Comparison of ENCODE assay signal across 8 cellular contexts in genomic region chr2:112645396-112646101, GRCh38. TPM values are rescaled to one million over a fixed set of nuclear protein-coding genes. Genes with fewer than 3 reads are reported as not detected.
DNase-seq lines count a peak whose midpoint lies in the region; TF ChIP-seq lines count a peak whose summit lies in the region.

Gene SLC20A1 (plus strand): TSS chr2:112645939. CDS start chr2:112646829, 890 bp downstream.

- H3K27ac ChIP-seq in neural progenitor cell (peak within 1 kb of the TSS; percentile 42), subcutaneous abdominal adipose tissue (ENCODE audit: low read depth, low read length) (peak within 1 kb of the TSS; percentile 77)

- no peaks in the 10 kb centered on the region for H3K9me3 Mint-ChIP-seq in neural progenitor cell

- H3K4me1 ChIP-seq in neural progenitor cell, result peaks cover 26% of the 10 kb centered on the region
- H3K4me1 ChIP-seq in subcutaneous abdominal adipose tissue (ENCODE audit: control insufficient read depth in 5 of 5, insufficient read depth in 5 of 5, low read length in 5 of 5), result peaks cover 6 to 33% (median 26%) of the 10 kb centered on the region in 5 donors

- peak; percentile 93 for DNase-seq in G401 (ENCODE audit: low spot score)
- DNase-seq in H7, result peak; percentile 99
- peak; percentile 91 for DNase-seq in M059J (ENCODE audit: low read depth)
- DNase-seq in SIG-M5 (lab: John Stamatoyannopoulos, UW), result peak; percentile 62
- peak; percentile 98 for DNase-seq in activated gamma-delta T cell treated with Interleukin-2 at 50 U/mL for 16 hours
- peak; percentile 97 to 99 for DNase-seq in foreskin fibroblast
- peak; percentile 97 for DNase-seq in neural progenitor cell (ENCODE audit: low spot score)

- peaks cover 39% of the 10 kb centered on the region for H3K4me1 Mint-ChIP-seq in neural progenitor cell

- H3K79me2 ChIP-seq in neural progenitor cell (ENCODE audit: low read depth), result peaks cover 47% of the 10 kb centered on the region

- H3K36me3 Mint-ChIP-seq in neural progenitor cell, result peaks cover 21% of the 10 kb centered on the region

- H3K27ac Mint-ChIP-seq in neural progenitor cell, result no peak within 1 kb of the TSS

- TF ChIP-seq CTCF in foreskin fibroblast (IDR thresholded peaks at IDR 0.05; ENCODE audit: low read depth, low read length), result peak; percentile 30
- peak; percentile 72 for TF ChIP-seq CTCF in neural progenitor cell (IDR thresholded peaks at IDR 0.05)

- peak within 1 kb of the TSS; percentile 93 for H3K4me3 ChIP-seq in H7 (ENCODE audit: insufficient read depth, low read depth, low read length)
- peak within 1 kb of the TSS; percentile 76 to 87 for H3K4me3 ChIP-seq in foreskin fibroblast (ENCODE audit: low read depth in 1 of 2, low read length in 2 of 2)
- H3K4me3 ChIP-seq in neural progenitor cell, result peak within 1 kb of the TSS; percentile 91
- peak within 1 kb of the TSS; percentile 79 to 90 (median 81) for H3K4me3 ChIP-seq in subcutaneous abdominal adipose tissue (ENCODE audit: low read depth in 1 of 5, low read length in 5 of 5)

- peak within 1 kb of the TSS; percentile 81 for H3K4me2 ChIP-seq in neural progenitor cell

- H3K9me3 ChIP-seq in neural progenitor cell (ENCODE audit: low read depth) (no peaks in the 10 kb centered on the region), subcutaneous abdominal adipose tissue (ENCODE audit: control insufficient read depth in 5 of 5, low read length in 5 of 5) (no peaks in the 10 kb centered on the region)

- in situ Hi-C loops in G401 (cut with HindIII; ENCODE audit: low sequenced_read_pairs), result no loop called here

- H3K9ac ChIP-seq in neural progenitor cell, result peak within 1 kb of the TSS; percentile 62
- H3K9ac ChIP-seq in subcutaneous abdominal adipose tissue (ENCODE audit: low read length in 5 of 5), result peak within 1 kb of the TSS in 4 of 5 donors; percentile 76 to 86 (median 82)

- peaks cover 10% of the 10 kb centered on the region for H3K27me3 Mint-ChIP-seq in neural progenitor cell (ENCODE audit: insufficient read depth, low read depth)

- H3K36me3 ChIP-seq in H7 (replicated peaks; ENCODE audit: control insufficient read depth, insufficient read depth, low read length), result peaks cover 22% of the 10 kb centered on the region
- peaks cover 19% of the 10 kb centered on the region for H3K36me3 ChIP-seq in neural progenitor cell
- peaks cover 11 to 20% (median 14%) of the 10 kb centered on the region in 5 donors for H3K36me3 ChIP-seq in subcutaneous abdominal adipose tissue (ENCODE audit: control insufficient read depth in 5 of 5, insufficient read depth in 5 of 5, low read length in 5 of 5)

- peaks cover 4% of the 10 kb centered on the region for H3F3A ChIP-seq in neural progenitor cell (ENCODE audit: low read depth)

- H4K20me1 ChIP-seq in neural progenitor cell (ENCODE audit: low read depth), result peaks cover 19% of the 10 kb centered on the region

- H2AFZ ChIP-seq in neural progenitor cell (replicated peaks), result no peak within 1 kb of the TSS

- peak within 1 kb of the TSS; percentile 95 for H3K4me3 Mint-ChIP-seq in neural progenitor cell

- H3K27me3 ChIP-seq in H7 (ENCODE audit: control insufficient read depth, insufficient read depth, low read length) (no peaks in the 10 kb centered on the region), neural progenitor cell (peaks cover 28% of the 10 kb centered on the region), subcutaneous abdominal adipose tissue (ENCODE audit: control insufficient read depth in 5 of 5, insufficient read depth in 4 of 5, low read length in 5 of 5) (no peaks in the 10 kb centered on the region)

RNA-seq across cellular contexts. Expression of gene SLC20A1, which starts in this region (rescaled TPM):
- total RNA-seq in G401 (2014; rRNA removed; shearing (Covaris generic)), result 81.9 and 125 TPM in 2 replicates
- total RNA-seq in H7 (2014; rRNA removed; shearing (Covaris generic)), result 33.6 and 34.3 TPM in 2 replicates
- 51.7 and 70.1 TPM in 2 replicates for total RNA-seq in M059J (2014; rRNA removed; shearing (Covaris generic))
- 46.1 and 61.1 TPM in 2 replicates for total RNA-seq in neural progenitor cell (ENCODE audit: low replicate concordance)

Comparison
In these comparisons a context has a peak if more than half of its experiments do, and no peak if none do; other contexts are left out.
1. Peak in every context shown above with its lines: DNase-seq, H3K4me3 ChIP-seq and H3K27ac ChIP-seq.